22 cellular contexts compared by ENCODE assay signal in the genomic region with DNA sequence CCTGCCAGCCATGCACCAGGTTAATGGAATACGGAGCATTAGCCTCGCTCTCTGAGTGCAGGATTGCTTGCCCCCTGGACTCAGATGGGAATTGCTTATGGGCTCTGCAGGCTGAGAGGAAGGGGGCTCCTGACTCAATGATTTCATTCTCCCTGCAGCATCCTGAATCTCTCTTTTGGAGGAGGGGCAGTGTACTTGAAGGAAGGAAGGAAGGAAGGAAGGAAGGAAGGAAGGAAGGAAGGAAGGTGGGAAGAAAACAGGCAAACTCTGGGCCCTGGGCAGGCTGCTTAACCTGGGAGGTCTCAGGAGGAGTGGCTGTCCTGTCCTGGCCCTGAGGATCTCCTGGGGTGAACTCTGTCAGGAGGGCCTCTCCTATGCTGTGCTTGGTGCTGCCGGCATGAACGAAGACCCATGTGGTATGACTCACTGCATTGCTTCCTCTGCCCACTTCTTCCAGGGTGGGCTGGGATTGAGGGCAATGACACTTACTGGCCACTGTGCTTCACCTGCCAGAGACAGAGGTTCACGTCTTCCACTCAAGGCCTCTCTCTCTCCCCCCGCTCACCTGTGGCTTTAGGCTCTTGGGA.
"Had no signal": no experiment of that assay in that cellular context is flagged by ENCODE, and none has a peak within 500 bp of the region (broad histone marks: within the 10 kb centered on the region; RNA-seq: fewer than 3 reads in every experiment).

No MANE protein-coding gene starts in this region.

- FAIRE-seq: K562, RCC 7860 had no signal

- H3K27ac ChIP-seq: adrenal gland, SJSA1 had no signal

- H3K36me3 ChIP-seq: adrenal gland, SJSA1 had no signal

- H3K4me1 ChIP-seq: adrenal gland, SJSA1 had no signal

- ATAC-seq: activated CD8-positive, alpha-beta T cell treated with anti-CD3 and anti-CD28 coated beads, Interleukin-2, amount 10 ng/mL, durations not matched to agents 7 days and 5 days; K562; WTC11 had no signal

- DNase-seq: activated CD4-positive, alpha-beta T cell treated with anti-CD3 and anti-CD28 coated beads for 48 hours; activated CD4-positive, alpha-beta T cell treated with anti-CD3 and anti-CD28 coated beads, Interleukin-2, amount 50 U/mL, for 4 hours; activated CD4-positive, CD25-positive, alpha-beta regulatory T cell treated with anti-CD3 and anti-CD28 coated beads, Interleukin-2, amount 50 U/mL, for 72 hours; activated CD8-positive, alpha-beta memory T cell treated with anti-CD3 and anti-CD28 coated beads, Interleukin-2, amount 50 U/mL, for 48 hours; activated CD8-positive, alpha-beta T cell treated with anti-CD3 and anti-CD28 coated beads, Interleukin-2, amount 10 ng/mL, durations not matched to agents 7 days and 5 days; activated naive CD4-positive, alpha-beta T cell treated with anti-CD3 and anti-CD28 coated beads, Interleukin-2, amount 50 U/mL, for 16 hours; activated naive CD8-positive, alpha-beta T cell treated with anti-CD3 and anti-CD28 coated beads, Interleukin-2, amount 10 ng/mL, durations not matched to agents 7 days and 5 days; activated T-cell treated with anti-CD3 and anti-CD28 coated beads, Interleukin-2, amount 50 U/mL, for 1 hour; anterior cingulate cortex; Karpas-422; NCI-H1048; NCI-H1436; NCI-H1694 treated with DMSO at 0.1 percent for 48 hours; NCI-H2081 treated with DMSO at 0.1 percent for 48 hours; NCI-H446; NCI-H524; SHP77 had no signal

- H3K4me3 ChIP-seq: adrenal gland, K562, SJSA1 had no signal

- H3K9me3 ChIP-seq: adrenal gland, SJSA1 had no signal
